In the genomic region with DNA sequence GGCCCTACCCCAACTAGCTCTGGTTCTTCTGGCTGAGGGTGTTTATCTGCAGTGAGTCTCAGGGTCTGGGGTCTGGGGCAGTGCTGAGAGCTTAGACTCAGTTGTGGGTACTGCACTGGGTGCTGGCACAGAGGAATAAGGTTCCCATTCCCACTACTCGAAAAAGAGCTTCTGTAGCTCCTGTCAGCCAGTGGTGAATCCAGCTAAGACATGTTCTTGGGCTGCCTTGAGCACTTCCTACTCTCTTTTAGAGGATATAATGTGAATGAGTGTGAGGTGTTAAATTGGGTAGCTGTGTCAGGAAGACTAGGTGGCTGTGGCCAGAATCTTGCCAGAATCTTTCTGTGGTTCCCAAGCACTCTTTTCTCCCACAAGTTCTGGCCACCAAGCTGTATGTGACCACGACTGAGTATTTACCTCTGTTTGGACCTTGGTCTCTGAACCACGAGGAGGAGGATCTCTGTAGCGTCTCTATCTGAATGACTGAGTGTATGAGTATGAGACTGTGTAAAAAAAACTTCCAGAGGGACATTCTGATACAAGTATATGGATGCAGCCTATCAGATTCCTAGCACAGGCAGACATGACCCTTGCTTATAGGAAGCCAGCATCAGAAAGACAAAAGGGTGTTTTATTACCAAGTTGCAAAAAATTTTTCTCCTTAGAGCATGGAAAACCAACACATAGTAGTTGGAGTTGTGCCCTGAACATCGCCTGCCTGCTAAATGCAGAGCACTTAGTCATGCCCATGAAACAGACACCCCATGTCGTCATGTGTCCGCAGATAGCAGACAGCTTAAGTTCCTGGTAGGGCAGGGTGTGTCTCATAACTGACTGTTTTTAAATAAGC, we compare ENCODE assay signal across 1 cellular context.
TF ChIP-seq lines count a peak whose summit lies in the region.

No MANE protein-coding gene starts in this region.

TF ChIP-seq in HepG2, 621 proteins besides CTCF, POLR2A, EP300 and RAD21 (continued from another document):
- TF ChIP-seq, protein P1, sequence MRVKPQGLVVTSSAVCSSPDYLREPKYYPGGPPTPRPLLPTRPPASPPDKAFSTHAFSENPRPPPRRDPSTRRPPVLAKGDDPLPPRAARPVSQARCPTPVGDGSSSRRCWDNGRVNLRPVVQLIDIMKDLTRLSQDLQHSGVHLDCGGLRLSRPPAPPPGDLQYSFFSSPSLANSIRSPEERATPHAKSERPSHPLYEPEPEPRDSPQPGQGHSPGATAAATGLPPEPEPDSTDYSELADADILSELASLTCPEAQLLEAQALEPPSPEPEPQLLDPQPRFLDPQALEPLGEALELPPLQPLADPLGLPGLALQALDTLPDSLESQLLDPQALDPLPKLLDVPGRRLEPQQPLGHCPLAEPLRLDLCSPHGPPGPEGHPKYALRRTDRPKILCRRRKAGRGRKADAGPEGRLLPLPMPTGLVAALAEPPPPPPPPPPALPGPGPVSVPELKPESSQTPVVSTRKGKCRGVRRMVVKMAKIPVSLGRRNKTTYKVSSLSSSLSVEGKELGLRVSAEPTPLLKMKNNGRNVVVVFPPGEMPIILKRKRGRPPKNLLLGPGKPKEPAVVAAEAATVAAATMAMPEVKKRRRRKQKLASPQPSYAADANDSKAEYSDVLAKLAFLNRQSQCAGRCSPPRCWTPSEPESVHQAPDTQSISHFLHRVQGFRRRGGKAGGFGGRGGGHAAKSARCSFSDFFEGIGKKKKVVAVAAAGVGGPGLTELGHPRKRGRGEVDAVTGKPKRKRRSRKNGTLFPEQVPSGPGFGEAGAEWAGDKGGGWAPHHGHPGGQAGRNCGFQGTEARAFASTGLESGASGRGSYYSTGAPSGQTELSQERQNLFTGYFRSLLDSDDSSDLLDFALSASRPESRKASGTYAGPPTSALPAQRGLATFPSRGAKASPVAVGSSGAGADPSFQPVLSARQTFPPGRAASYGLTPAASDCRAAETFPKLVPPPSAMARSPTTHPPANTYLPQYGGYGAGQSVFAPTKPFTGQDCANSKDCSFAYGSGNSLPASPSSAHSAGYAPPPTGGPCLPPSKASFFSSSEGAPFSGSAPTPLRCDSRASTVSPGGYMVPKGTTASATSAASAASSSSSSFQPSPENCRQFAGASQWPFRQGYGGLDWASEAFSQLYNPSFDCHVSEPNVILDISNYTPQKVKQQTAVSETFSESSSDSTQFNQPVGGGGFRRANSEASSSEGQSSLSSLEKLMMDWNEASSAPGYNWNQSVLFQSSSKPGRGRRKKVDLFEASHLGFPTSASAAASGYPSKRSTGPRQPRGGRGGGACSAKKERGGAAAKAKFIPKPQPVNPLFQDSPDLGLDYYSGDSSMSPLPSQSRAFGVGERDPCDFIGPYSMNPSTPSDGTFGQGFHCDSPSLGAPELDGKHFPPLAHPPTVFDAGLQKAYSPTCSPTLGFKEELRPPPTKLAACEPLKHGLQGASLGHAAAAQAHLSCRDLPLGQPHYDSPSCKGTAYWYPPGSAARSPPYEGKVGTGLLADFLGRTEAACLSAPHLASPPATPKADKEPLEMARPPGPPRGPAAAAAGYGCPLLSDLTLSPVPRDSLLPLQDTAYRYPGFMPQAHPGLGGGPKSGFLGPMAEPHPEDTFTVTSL (CRISPR knock-in tag; IDR thresholded peaks at IDR 0.05; ENCODE audit: borderline replicate concordance) = peak; percentile 20; the same call in 1 of the 2 replicates
- peak; percentile 76; the same call in 1 of the 2 replicates for TF ChIP-seq ERF (CRISPR knock-in tag; IDR thresholded peaks at IDR 0.05)
- TF ChIP-seq, protein P2, sequence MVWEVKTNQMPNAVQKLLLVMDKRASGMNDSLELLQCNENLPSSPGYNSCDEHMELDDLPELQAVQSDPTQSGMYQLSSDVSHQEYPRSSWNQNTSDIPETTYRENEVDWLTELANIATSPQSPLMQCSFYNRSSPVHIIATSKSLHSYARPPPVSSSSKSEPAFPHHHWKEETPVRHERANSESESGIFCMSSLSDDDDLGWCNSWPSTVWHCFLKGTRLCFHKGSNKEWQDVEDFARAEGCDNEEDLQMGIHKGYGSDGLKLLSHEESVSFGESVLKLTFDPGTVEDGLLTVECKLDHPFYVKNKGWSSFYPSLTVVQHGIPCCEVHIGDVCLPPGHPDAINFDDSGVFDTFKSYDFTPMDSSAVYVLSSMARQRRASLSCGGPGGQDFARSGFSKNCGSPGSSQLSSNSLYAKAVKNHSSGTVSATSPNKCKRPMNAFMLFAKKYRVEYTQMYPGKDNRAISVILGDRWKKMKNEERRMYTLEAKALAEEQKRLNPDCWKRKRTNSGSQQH (CRISPR knock-in tag; IDR thresholded peaks at IDR 0.05; ENCODE audit: low read depth) = 0 out of 2 replicates have a peak, but pooled peaks have one; percentile 55
- no peak for TF ChIP-seq RORA (CRISPR knock-in tag; IDR thresholded peaks at IDR 0.05)
- no peak for TF ChIP-seq SIN3B (IDR thresholded peaks at IDR 0.05; ENCODE audit: low read length)
- TF ChIP-seq HES4 (CRISPR knock-in tag; IDR thresholded peaks at IDR 0.05; ENCODE audit: borderline replicate concordance) = no peak
- TF ChIP-seq KLF6 (CRISPR knock-in tag; IDR thresholded peaks at IDR 0.05) = 0 out of 2 replicates have a peak, but pooled peaks have one; percentile 27
- TF ChIP-seq ZNF432 (CRISPR knock-in tag; IDR thresholded peaks at IDR 0.05; ENCODE audit: borderline replicate concordance) = no peak
- TF ChIP-seq, protein P3, sequence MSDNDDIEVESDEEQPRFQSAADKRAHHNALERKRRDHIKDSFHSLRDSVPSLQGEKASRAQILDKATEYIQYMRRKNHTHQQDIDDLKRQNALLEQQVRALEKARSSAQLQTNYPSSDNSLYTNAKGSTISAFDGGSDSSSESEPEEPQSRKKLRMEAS (IDR thresholded peaks at IDR 0.05) = peak; percentile 74; the same call in 1 of the 2 replicates
- TF ChIP-seq MIXL1 (CRISPR knock-in tag; IDR thresholded peaks at IDR 0.05) = 0 out of 2 replicates have a peak, but pooled peaks have one; percentile 38
- no peak for TF ChIP-seq BRCA1 (CRISPR knock-in tag; IDR thresholded peaks at IDR 0.05)
- no peak for TF ChIP-seq MBD4 (IDR thresholded peaks at IDR 0.05; ENCODE audit: borderline replicate concordance, low read length)
- TF ChIP-seq HNF4G (IDR thresholded peaks at IDR 0.05; ENCODE audit: borderline replicate concordance, low read depth, low read length) = peak; percentile 77; the same call in 1 of the 2 replicates
- TF ChIP-seq HNF4G (CRISPR knock-in tag; IDR thresholded peaks at IDR 0.05; ENCODE audit: borderline replicate concordance, low read depth) = peak; percentile 30; the same call in 1 of the 2 replicates
- TF ChIP-seq ZNF282 (IDR thresholded peaks at IDR 0.05; ENCODE audit: partially characterized antibody) = no peak
- TF ChIP-seq, protein P4, sequence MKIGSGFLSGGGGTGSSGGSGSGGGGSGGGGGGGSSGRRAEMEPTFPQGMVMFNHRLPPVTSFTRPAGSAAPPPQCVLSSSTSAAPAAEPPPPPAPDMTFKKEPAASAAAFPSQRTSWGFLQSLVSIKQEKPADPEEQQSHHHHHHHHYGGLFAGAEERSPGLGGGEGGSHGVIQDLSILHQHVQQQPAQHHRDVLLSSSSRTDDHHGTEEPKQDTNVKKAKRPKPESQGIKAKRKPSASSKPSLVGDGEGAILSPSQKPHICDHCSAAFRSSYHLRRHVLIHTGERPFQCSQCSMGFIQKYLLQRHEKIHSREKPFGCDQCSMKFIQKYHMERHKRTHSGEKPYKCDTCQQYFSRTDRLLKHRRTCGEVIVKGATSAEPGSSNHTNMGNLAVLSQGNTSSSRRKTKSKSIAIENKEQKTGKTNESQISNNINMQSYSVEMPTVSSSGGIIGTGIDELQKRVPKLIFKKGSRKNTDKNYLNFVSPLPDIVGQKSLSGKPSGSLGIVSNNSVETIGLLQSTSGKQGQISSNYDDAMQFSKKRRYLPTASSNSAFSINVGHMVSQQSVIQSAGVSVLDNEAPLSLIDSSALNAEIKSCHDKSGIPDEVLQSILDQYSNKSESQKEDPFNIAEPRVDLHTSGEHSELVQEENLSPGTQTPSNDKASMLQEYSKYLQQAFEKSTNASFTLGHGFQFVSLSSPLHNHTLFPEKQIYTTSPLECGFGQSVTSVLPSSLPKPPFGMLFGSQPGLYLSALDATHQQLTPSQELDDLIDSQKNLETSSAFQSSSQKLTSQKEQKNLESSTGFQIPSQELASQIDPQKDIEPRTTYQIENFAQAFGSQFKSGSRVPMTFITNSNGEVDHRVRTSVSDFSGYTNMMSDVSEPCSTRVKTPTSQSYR (CRISPR knock-in tag; IDR thresholded peaks at IDR 0.05; ENCODE audit: borderline replicate concordance) = no peak
- TF ChIP-seq ELF4 (CRISPR knock-in tag; IDR thresholded peaks at IDR 0.05; ENCODE audit: borderline replicate concordance) = no peak
- TF ChIP-seq, protein P5, sequence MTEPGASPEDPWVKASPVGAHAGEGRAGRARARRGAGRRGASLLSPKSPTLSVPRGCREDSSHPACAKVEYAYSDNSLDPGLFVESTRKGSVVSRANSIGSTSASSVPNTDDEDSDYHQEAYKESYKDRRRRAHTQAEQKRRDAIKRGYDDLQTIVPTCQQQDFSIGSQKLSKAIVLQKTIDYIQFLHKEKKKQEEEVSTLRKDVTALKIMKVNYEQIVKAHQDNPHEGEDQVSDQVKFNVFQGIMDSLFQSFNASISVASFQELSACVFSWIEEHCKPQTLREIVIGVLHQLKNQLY (CRISPR knock-in tag; IDR thresholded peaks at IDR 0.05) = peak; percentile 70; the same call in 1 of the 2 replicates
- TF ChIP-seq IRF2 (CRISPR knock-in tag; IDR thresholded peaks at IDR 0.05) = peak; percentile 77; the same call in 1 of the 2 replicates
- TF ChIP-seq, protein P6, sequence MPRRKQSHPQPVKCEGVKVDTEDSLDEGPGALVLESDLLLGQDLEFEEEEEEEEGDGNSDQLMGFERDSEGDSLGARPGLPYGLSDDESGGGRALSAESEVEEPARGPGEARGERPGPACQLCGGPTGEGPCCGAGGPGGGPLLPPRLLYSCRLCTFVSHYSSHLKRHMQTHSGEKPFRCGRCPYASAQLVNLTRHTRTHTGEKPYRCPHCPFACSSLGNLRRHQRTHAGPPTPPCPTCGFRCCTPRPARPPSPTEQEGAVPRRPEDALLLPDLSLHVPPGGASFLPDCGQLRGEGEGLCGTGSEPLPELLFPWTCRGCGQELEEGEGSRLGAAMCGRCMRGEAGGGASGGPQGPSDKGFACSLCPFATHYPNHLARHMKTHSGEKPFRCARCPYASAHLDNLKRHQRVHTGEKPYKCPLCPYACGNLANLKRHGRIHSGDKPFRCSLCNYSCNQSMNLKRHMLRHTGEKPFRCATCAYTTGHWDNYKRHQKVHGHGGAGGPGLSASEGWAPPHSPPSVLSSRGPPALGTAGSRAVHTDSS (CRISPR knock-in tag; conservative IDR thresholded peaks at IDR 0.05) = no peak
- peak; percentile 70 for TF ChIP-seq GATAD2A (CRISPR knock-in tag; IDR thresholded peaks at IDR 0.05)
- TF ChIP-seq ZC3H13 (CRISPR knock-in tag; IDR thresholded peaks at IDR 0.05) = no peak
- TF ChIP-seq NCOA2 (CRISPR knock-in tag; IDR thresholded peaks at IDR 0.05) = peak; percentile 44; the same call in 1 of the 2 replicates
- no peak for TF ChIP-seq NCOA5 (CRISPR knock-in tag; IDR thresholded peaks at IDR 0.05)
- TF ChIP-seq ZNF317 (CRISPR knock-in tag; IDR thresholded peaks at IDR 0.05) = 0 out of 2 replicates have a peak, but pooled peaks have one; percentile 50
- TF ChIP-seq SOX6 (IDR thresholded peaks at IDR 0.05) = no peak
- peak; percentile 51 for TF ChIP-seq SOX6 (CRISPR knock-in tag; IDR thresholded peaks at IDR 0.05)
- no peak for TF ChIP-seq FOXA1 (IDR thresholded peaks at IDR 0.05)
- TF ChIP-seq FOXA1 (CRISPR knock-in tag; IDR thresholded peaks at IDR 0.05) = peak; percentile 54
- TF ChIP-seq ZBTB21 (CRISPR knock-in tag; IDR thresholded peaks at IDR 0.05) = peak; percentile 53; the same call in 1 of the 2 replicates
- TF ChIP-seq ZNF598 (CRISPR knock-in tag; IDR thresholded peaks at IDR 0.05; ENCODE audit: borderline replicate concordance) = no peak
- TF ChIP-seq, protein P7, sequence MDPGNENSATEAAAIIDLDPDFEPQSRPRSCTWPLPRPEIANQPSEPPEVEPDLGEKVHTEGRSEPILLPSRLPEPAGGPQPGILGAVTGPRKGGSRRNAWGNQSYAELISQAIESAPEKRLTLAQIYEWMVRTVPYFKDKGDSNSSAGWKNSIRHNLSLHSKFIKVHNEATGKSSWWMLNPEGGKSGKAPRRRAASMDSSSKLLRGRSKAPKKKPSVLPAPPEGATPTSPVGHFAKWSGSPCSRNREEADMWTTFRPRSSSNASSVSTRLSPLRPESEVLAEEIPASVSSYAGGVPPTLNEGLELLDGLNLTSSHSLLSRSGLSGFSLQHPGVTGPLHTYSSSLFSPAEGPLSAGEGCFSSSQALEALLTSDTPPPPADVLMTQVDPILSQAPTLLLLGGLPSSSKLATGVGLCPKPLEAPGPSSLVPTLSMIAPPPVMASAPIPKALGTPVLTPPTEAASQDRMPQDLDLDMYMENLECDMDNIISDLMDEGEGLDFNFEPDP (CRISPR knock-in tag; conservative IDR thresholded peaks at IDR 0.05) = no peak
- no peak for TF ChIP-seq JUND (CRISPR knock-in tag; IDR thresholded peaks at IDR 0.05)
- TF ChIP-seq ZNF501 (CRISPR knock-in tag; IDR thresholded peaks at IDR 0.05) = peak; percentile 53; the same call in 1 of the 2 replicates
- TF ChIP-seq MZF1 (CRISPR knock-in tag; IDR thresholded peaks at IDR 0.05; ENCODE audit: borderline replicate concordance) = no peak
- TF ChIP-seq ZNF724P (CRISPR knock-in tag; IDR thresholded peaks at IDR 0.05; ENCODE audit: borderline replicate concordance) = no peak
- TF ChIP-seq, protein P8, sequence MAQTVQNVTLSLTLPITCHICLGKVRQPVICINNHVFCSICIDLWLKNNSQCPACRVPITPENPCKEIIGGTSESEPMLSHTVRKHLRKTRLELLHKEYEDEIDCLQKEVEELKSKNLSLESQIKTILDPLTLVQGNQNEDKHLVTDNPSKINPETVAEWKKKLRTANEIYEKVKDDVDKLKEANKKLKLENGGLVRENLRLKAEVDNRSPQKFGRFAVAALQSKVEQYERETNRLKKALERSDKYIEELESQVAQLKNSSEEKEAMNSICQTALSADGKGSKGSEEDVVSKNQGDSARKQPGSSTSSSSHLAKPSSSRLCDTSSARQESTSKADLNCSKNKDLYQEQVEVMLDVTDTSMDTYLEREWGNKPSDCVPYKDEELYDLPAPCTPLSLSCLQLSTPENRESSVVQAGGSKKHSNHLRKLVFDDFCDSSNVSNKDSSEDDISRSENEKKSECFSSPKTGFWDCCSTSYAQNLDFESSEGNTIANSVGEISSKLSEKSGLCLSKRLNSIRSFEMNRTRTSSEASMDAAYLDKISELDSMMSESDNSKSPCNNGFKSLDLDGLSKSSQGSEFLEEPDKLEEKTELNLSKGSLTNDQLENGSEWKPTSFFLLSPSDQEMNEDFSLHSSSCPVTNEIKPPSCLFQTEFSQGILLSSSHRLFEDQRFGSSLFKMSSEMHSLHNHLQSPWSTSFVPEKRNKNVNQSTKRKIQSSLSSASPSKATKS (CRISPR knock-in tag; IDR thresholded peaks at IDR 0.05) = no peak
- TF ChIP-seq ZNF235 (CRISPR knock-in tag; IDR thresholded peaks at IDR 0.05; ENCODE audit: borderline replicate concordance) = no peak
- TF ChIP-seq ZFP1 (CRISPR knock-in tag; IDR thresholded peaks at IDR 0.05) = peak; percentile 27; the same call in 1 of the 2 replicates
- TF ChIP-seq ZNF292 (CRISPR knock-in tag; IDR thresholded peaks at IDR 0.05; ENCODE audit: borderline replicate concordance, low read depth) = peak; percentile 45; the same call in 1 of the 2 replicates
- no peak for TF ChIP-seq NR2C2 (CRISPR knock-in tag; IDR thresholded peaks at IDR 0.05; ENCODE audit: borderline replicate concordance)
- no peak for TF ChIP-seq MLLT10 (CRISPR knock-in tag; IDR thresholded peaks at IDR 0.05)
